1 cellular context compared by ENCODE assay signal in genomic region chr2:12514631-12515437, GRCh38.
TF ChIP-seq lines count a peak whose summit lies in the region.

No MANE protein-coding gene starts in this region.

TF ChIP-seq in K562, 482 proteins besides CTCF, POLR2A, EP300 and RAD21 (continued from another document):
- peak; percentile 60; the same call in 1 of the 2 replicates for TF ChIP-seq JUND (IDR thresholded peaks at IDR 0.05; ENCODE audit: borderline replicate concordance, low read depth, low read length)
- peak; percentile 59; the same call in 1 of the 3 replicates for TF ChIP-seq JUND (tag; IDR thresholded peaks at IDR 0.05; ENCODE audit: borderline replicate concordance, low read depth, low read length)
- TF ChIP-seq FOXJ2 (tag; IDR thresholded peaks at IDR 0.05) = peak; percentile 70
- TF ChIP-seq MYC (IDR thresholded peaks at IDR 0.05; ENCODE audit: low read depth, low read length) = peak; percentile 47; the same call in 1 of the 2 replicates
- TF ChIP-seq MYC (CRISPR knock-in tag; IDR thresholded peaks at IDR 0.05; ENCODE audit: borderline replicate concordance, low read depth) = no peak
- no peak for TF ChIP-seq TCFL5 (CRISPR knock-in tag; conservative IDR thresholded peaks at IDR 0.05)
- no peak for TF ChIP-seq HBP1 (CRISPR knock-in tag; IDR thresholded peaks at IDR 0.05)
- peak; percentile 33; the same call in 1 of the 2 replicates for TF ChIP-seq SMAD4 (CRISPR knock-in tag; conservative IDR thresholded peaks at IDR 0.05)
- peak in 1 of 2 experiments; percentile 7; a peak in 1 of 4 replicates for TF ChIP-seq NRF1 (conservative IDR thresholded peaks at IDR 0.05 in 1 of 2, IDR thresholded peaks at IDR 0.05 in 1 of 2)
- TF ChIP-seq ELK1 (CRISPR knock-in tag; IDR thresholded peaks at IDR 0.05) = no peak
- no peak for TF ChIP-seq NR2C2 (CRISPR knock-in tag; IDR thresholded peaks at IDR 0.05)
- TF ChIP-seq NR2C2 (tag; IDR thresholded peaks at IDR 0.05) = 0 out of 2 replicates have a peak, but pooled peaks have one; percentile 28
- TF ChIP-seq L3MBTL2 (IDR thresholded peaks at IDR 0.05) = peak; percentile 65
- TF ChIP-seq RCOR1 (IDR thresholded peaks at IDR 0.05; ENCODE audit: borderline replicate concordance in 1 of 2, low read depth in 2 of 2, low read length in 2 of 2) = peak in 1 of 2 experiments; percentile 81; a peak in 1 of 4 replicates
- TF ChIP-seq CCNT2 (IDR thresholded peaks at IDR 0.05; ENCODE audit: borderline replicate concordance, extremely low read depth, insufficient read length, low read depth, low read length) = peak; percentile 19
- TF ChIP-seq, protein P1, sequence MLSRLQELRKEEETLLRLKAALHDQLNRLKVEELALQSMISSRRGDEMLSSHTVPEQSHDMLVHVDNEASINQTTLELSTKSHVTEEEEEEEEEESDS (CRISPR knock-in tag; IDR thresholded peaks at IDR 0.05) = no peak
- TF ChIP-seq ZNF175 (CRISPR knock-in tag; IDR thresholded peaks at IDR 0.05; ENCODE audit: low read depth) = no peak
- TF ChIP-seq, protein P2, sequence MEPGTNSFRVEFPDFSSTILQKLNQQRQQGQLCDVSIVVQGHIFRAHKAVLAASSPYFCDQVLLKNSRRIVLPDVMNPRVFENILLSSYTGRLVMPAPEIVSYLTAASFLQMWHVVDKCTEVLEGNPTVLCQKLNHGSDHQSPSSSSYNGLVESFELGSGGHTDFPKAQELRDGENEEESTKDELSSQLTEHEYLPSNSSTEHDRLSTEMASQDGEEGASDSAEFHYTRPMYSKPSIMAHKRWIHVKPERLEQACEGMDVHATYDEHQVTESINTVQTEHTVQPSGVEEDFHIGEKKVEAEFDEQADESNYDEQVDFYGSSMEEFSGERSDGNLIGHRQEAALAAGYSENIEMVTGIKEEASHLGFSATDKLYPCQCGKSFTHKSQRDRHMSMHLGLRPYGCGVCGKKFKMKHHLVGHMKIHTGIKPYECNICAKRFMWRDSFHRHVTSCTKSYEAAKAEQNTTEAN (CRISPR knock-in tag; IDR thresholded peaks at IDR 0.05) = no peak
- peak; percentile 10; the same call in 1 of the 2 replicates for TF ChIP-seq RB1 (IDR thresholded peaks at IDR 0.05; ENCODE audit: low read depth)
- no peak for TF ChIP-seq BRD9 (IDR thresholded peaks at IDR 0.05; ENCODE audit: low read depth, partially characterized antibody)
